Comparison of ENCODE assay signal across 24 cellular contexts in genomic region chrX:14017399-14017798, GRCh38. TPM values are rescaled to one million over a fixed set of nuclear protein-coding genes. Genes with fewer than 3 reads are reported as not detected.
DNase-seq lines count a peak whose midpoint lies in the region; ATAC-seq, FAIRE-seq and TF ChIP-seq lines count a peak whose summit lies in the region.
"Had no signal": no experiment of that assay in that cellular context is flagged by ENCODE, and none has a peak within 500 bp of the region (broad histone marks: within the 10 kb centered on the region; RNA-seq: fewer than 3 reads in every experiment).

No MANE protein-coding gene starts in this region.

- POLR2A ChIA-PET in A549 (lab: Yijun Ruan, JAX): no interaction called here

- no peak for TF ChIP-seq RAD21 in A549 (conservative IDR thresholded peaks at IDR 0.05 in 1 of 2, IDR thresholded peaks at IDR 0.05 in 1 of 2)

- H3K27me3 ChIP-seq in bronchial epithelial cell (ENCODE audit: control insufficient read depth, insufficient read depth, low read length) (no peaks in the 10 kb centered on the region), transverse colon (no peaks in the 10 kb centered on the region)
- H3K27me3 ChIP-seq: BE2C had no signal

- H3K27ac ChIP-seq in A549: no peak overlapping the region
- H3K27ac ChIP-seq in transverse colon: peak overlapping the region in 1 of 4 donors; percentile 38
- H3K27ac ChIP-seq: 22Rv1, BLaER1 had no signal

- intact Hi-C loops in left colon (cut with DNase I, micrococcal nuclease): no loop called here
- intact Hi-C loops in transverse colon (cut with DNase I; ENCODE audit: low total_unique reads): no loop called here

- H3K36me3 ChIP-seq in bronchial epithelial cell (ENCODE audit: control insufficient read depth, insufficient read depth, low read length): no peaks in the 10 kb centered on the region
- no peaks in the 10 kb centered on the region for H3K36me3 ChIP-seq in transverse colon
- H3K36me3 ChIP-seq: BE2C had no signal

- CTCF ChIA-PET in A549 (lab: Yijun Ruan, JAX): no interaction called here

- DNase-seq in A549 (ENCODE audit: low read depth in 1 of 2, low spot score in 1 of 2) (no peak), bronchial epithelial cell (ENCODE audit: low read depth) (no peak), left colon (peak; percentile 14 to 33), transverse colon (peak; percentile 37), SIG-M5 (lab: John Stamatoyannopoulos, UW) (no peak), NCI-H2029 treated with DMSO at 0.1 percent for 48 hours (lab: John Stamatoyannopoulos, UW) (no peak)
- DNase-seq: ACHN; BE2C; C1 segment of cervical spinal cord; CD4-positive, alpha-beta memory T cell; CD4-positive, CD25-positive, alpha-beta regulatory T cell; CD8-positive, alpha-beta memory T cell; COR-L47; DMS 273 treated with DMSO at 0.1 percent for 48 hours; DMS153; DMS53; DMS79; DND-41; EL; GDM1 had no signal

- H3K4me2 ChIP-seq in A549: no peak overlapping the region
- H3K4me2 ChIP-seq: BLaER1 had no signal

- TF ChIP-seq EP300 in A549 (IDR thresholded peaks at IDR 0.05) (no peak), transverse colon (IDR thresholded peaks at IDR 0.05; ENCODE audit: low read depth) (no peak)

- H3K4me3 ChIP-seq in A549 (no peak overlapping the region), bronchial epithelial cell (ENCODE audit: low read depth, low read length) (no peak overlapping the region), transverse colon (no peak overlapping the region)
- H3K4me3 ChIP-seq: BLaER1, GM12878 had no signal

- WGBS in A549 (ENCODE audit: missing lambda C conversion rate): 73% methylated on average over 3 of the region's 3 CpGs
- WGBS in transverse colon (ENCODE audit: low coverage in 1 of 2), 2 donors: 61% methylated on average over 3 of the region's 3 CpGs; no CpG with 5 or more reads in 1 of the 2 donors

- peak; percentile 82 for FAIRE-seq in A549 (lab: Jason Lieb, UNC)
- peak; percentile 32 for FAIRE-seq in bronchial epithelial cell (lab: Jason Lieb, UNC)
- FAIRE-seq: GM12878 had no signal

- H3K4me1 ChIP-seq in A549 (no peaks in the 10 kb centered on the region), transverse colon (no peaks in the 10 kb centered on the region)
- H3K4me1 ChIP-seq: BE2C had no signal

- H3K9me3 ChIP-seq in A549 (no peaks in the 10 kb centered on the region), transverse colon (no peaks in the 10 kb centered on the region)
- H3K9me3 ChIP-seq: BE2C had no signal

- no peak for ATAC-seq in A549
- peak; percentile 99 for ATAC-seq in left colon
- ATAC-seq in GM18870 (IDR thresholded peaks at IDR 0.05; ENCODE audit: unreplicated experiment): no peak
- ATAC-seq: GM12878 had no signal

- in situ Hi-C loops in transverse colon (cut with MboI; ENCODE audit: low pct_ligation_motif_present in 1 of 4, low pct_unique_long_range_greater_than_20kb in 1 of 4, low sequenced_read_pairs in 3 of 4): no loop called here

- TF ChIP-seq POLR2A in A549 (IDR thresholded peaks at IDR 0.05; ENCODE audit: low read length) (no peak), transverse colon (IDR thresholded peaks at IDR 0.05) (no peak)

- TF ChIP-seq CTCF in A549 (IDR thresholded peaks at IDR 0.05) (no peak), bronchial epithelial cell (IDR thresholded peaks at IDR 0.05; ENCODE audit: insufficient read depth, low read length, severe bottlenecking) (no peak), transverse colon (IDR thresholded peaks at IDR 0.05) (no peak)

TF ChIP-seq in A549, 52 proteins besides CTCF, POLR2A, EP300 and RAD21:
- TF ChIP-seq NPAS2 (CRISPR knock-in tag; IDR thresholded peaks at IDR 0.05; ENCODE audit: borderline replicate concordance) (no peak), MYC (IDR thresholded peaks at IDR 0.05; ENCODE audit: borderline replicate concordance, low read length) (no peak), RNF2 (IDR thresholded peaks at IDR 0.05; ENCODE audit: borderline replicate concordance, low read depth) (no peak), PHF8 (IDR thresholded peaks at IDR 0.05; ENCODE audit: borderline replicate concordance, low read depth) (no peak)
- TF ChIP-seq, protein P1, sequence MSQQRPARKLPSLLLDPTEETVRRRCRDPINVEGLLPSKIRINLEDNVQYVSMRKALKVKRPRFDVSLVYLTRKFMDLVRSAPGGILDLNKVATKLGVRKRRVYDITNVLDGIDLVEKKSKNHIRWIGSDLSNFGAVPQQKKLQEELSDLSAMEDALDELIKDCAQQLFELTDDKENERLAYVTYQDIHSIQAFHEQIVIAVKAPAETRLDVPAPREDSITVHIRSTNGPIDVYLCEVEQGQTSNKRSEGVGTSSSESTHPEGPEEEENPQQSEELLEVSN (IDR thresholded peaks at IDR 0.05; ENCODE audit: borderline replicate concordance, low read depth): no peak

RNA-seq across cellular contexts. Expression of gene GEMIN8, which starts 12.3 kb away (rescaled TPM):
- polyA plus RNA-seq in A549 (2011; rRNA removed) (21.8 and 27.5 TPM in 2 replicates), A549 (2017; fragmentation: RNase III; extraction: RNeasy Plus Mini Kit Qiagen cat#74134 plus additional on column Dnase treatment) (13.9 to 15.9 TPM (median 14.2 TPM) in 3 replicates)
- polyA plus RNA-seq in A549 (2012; cell fraction: cytosol; rRNA removed): 19.6 and 20.8 TPM in 2 replicates
- 23.3 and 23.7 TPM in 2 replicates for polyA plus RNA-seq in A549 (2012; cell fraction: nucleus; rRNA removed)
- 19.1 and 23.6 TPM in 2 replicates for polyA minus RNA-seq in A549 (2011; rRNA and poly(A)+ RNA removed)
- total RNA-seq in bronchial epithelial cell (7.9 and 14.2 TPM in 2 replicates), left colon (10 to 100 TPM; 11.8 to 13.3 TPM), transverse colon (10 to 100 TPM in 3 of 4 donors, 1 to 10 TPM in 1; 8.6 to 22.1 (median 12.6) TPM)

Comparison
In these comparisons a context has a peak if more than half of its experiments do, and no peak if none do; other contexts are left out.
1. DNase-seq: peak in left colon (2 of 2) and transverse colon (single experiment); none in A549 (0 of 2), bronchial epithelial cell (single experiment), SIG-M5 (single experiment) and NCI-H2029 treated with DMSO at 0.1 percent for 48 hours (single experiment).